In genomic region chr9:5578698-5579085, GRCh38 we compare ENCODE assay signal across 22 cellular contexts. TPM values are rescaled to one million over a fixed set of nuclear protein-coding genes. Genes with fewer than 3 reads are reported as not detected.
DNase-seq lines count a peak whose midpoint lies in the region; ATAC-seq and TF ChIP-seq lines count a peak whose summit lies in the region.
"Had no signal": no experiment of that assay in that cellular context is flagged by ENCODE, and none has a peak within 500 bp of the region (broad histone marks: within the 10 kb centered on the region; RNA-seq: fewer than 3 reads in every experiment).

No MANE protein-coding gene starts in this region.

- in situ Hi-C loops in KBM-7 (cut with MboI; ENCODE audit: low pct_unique_long_range_greater_than_20kb, low sequenced_read_pairs) = loop anchor here (25.0 kb wide), 2 partner anchors 391 to 816 kb away; partner anchors contain the start of gene INSL6

- TF ChIP-seq CTCF in left ventricle myocardium inferior (IDR thresholded peaks at IDR 0.05; ENCODE audit: borderline replicate concordance) = no peak

- ATAC-seq in left ventricle myocardium superior = peak; percentile 42
- no peak for ATAC-seq in stimulated activated naive B cell treated with anti-CD40 and anti-IgM and Interleukin-4, amounts not matched to agents 10 μg/mL and 1 μg/mL and 100 μg/mL, for 72 hours (replicated peaks)
- no peak for ATAC-seq in HG03280 (IDR thresholded peaks at IDR 0.05; ENCODE audit: unreplicated experiment)
- ATAC-seq: activated CD4-positive, CD25-positive, alpha-beta regulatory T cell treated with anti-CD3 and anti-CD28 coated beads, Interleukin-2, amount 50 U/mL, for 24 hours; gastrocnemius medialis; pancreas; right lobe of liver had no signal

- H3K4me1 ChIP-seq in left ventricle myocardium inferior = peaks cover 19% of the 10 kb centered on the region
- H3K4me1 ChIP-seq: pancreas, right lobe of liver had no signal

- no peaks in the 10 kb centered on the region for H3K9me3 ChIP-seq in left ventricle myocardium inferior (replicated peaks)
- H3K9me3 ChIP-seq: gastrocnemius medialis, pancreas, right lobe of liver had no signal

- no peaks in the 10 kb centered on the region for H3K36me3 ChIP-seq in left ventricle myocardium inferior
- H3K36me3 ChIP-seq: gastrocnemius medialis, pancreas, right lobe of liver had no signal

- H3K36me3 Mint-ChIP-seq in stimulated activated naive B cell treated with anti-CD40 and anti-IgM and Interleukin-4, amounts not matched to agents 10 μg/mL and 1 μg/mL and 100 μg/mL, for 72 hours = peaks cover 9 to 19% of the 10 kb centered on the region in 2 donors
- H3K36me3 Mint-ChIP-seq: stimulated activated effector memory CD8-positive, alpha-beta T cell treated with anti-CD3 and anti-CD28 coated beads, Interleukin-12 subunit alpha, Interleukin-12 subunit beta, amount 100 ng/mL, for 72 hours had no signal

- DNase-seq in left ventricle myocardium superior (no peak), left ventricle myocardium inferior (no peak), KBM-7 (peak; percentile 22), dermis blood vessel endothelial cell (peak; percentile 72), T1000 (lab: John Stamatoyannopoulos, UW) (no peak), LoVo (ENCODE audit: low spot score) (no peak)
- no peak for DNase-seq in stimulated activated naive B cell treated with anti-CD40 and anti-IgM and Interleukin-4, amounts not matched to agents 10 μg/mL and 1 μg/mL and 100 μg/mL, for 72 hours
- DNase-seq: activated effector memory CD4-positive, alpha-beta T cell treated with Interleukin-2 at 50 U/mL for 16 hours; CD8-positive, alpha-beta memory T cell; DMS79 treated with DMSO at 0.1 percent for 48 hours; gastrocnemius medialis; kidney glomerular epithelial cell; NCI-H1105 treated with DMSO at 0.1 percent for 48 hours; NCI-H2081 treated with DMSO at 0.1 percent for 48 hours; NCI-H446 treated with DMSO at 0.1 percent for 48 hours; NK-92 treated with Interleukin-12 subunit alpha and Interleukin-12 subunit beta, amount 100 ng/mL, for 24 hours; pancreas; right lobe of liver had no signal

- intact Hi-C loops in left ventricle myocardium superior (cut with micrococcal nuclease) = no loop called here
- intact Hi-C loops in left ventricle myocardium inferior (cut with micrococcal nuclease) = no loop called here

- H3K4me3 ChIP-seq in left ventricle myocardium inferior = no peak overlapping the region
- H3K4me3 ChIP-seq: gastrocnemius medialis, pancreas, right lobe of liver had no signal

- H3K4me1 Mint-ChIP-seq in stimulated activated naive B cell treated with anti-CD40 and anti-IgM and Interleukin-4, amounts not matched to agents 10 μg/mL and 1 μg/mL and 100 μg/mL, for 72 hours = peaks cover 29 to 64% of the 10 kb centered on the region in 2 donors
- H3K4me1 Mint-ChIP-seq: nephron had no signal

- peak overlapping the region; percentile 72 for H3K27ac Mint-ChIP-seq in stimulated activated naive B cell treated with anti-CD40 and anti-IgM and Interleukin-4, amounts not matched to agents 10 μg/mL and 1 μg/mL and 100 μg/mL, for 72 hours
- H3K27ac Mint-ChIP-seq: nephron; stimulated activated effector memory CD8-positive, alpha-beta T cell treated with anti-CD3 and anti-CD28 coated beads, Interleukin-12 subunit alpha, Interleukin-12 subunit beta, amount 100 ng/mL, for 72 hours had no signal

- H3K27me3 ChIP-seq in left ventricle myocardium inferior (ENCODE audit: low read depth) = no peaks in the 10 kb centered on the region
- H3K27me3 ChIP-seq: gastrocnemius medialis, pancreas, right lobe of liver had no signal

- H3K27ac ChIP-seq in left ventricle myocardium inferior (replicated peaks) = no peak overlapping the region
- H3K27ac ChIP-seq: pancreas, right lobe of liver had no signal

- H3K4me3 Mint-ChIP-seq in stimulated activated naive B cell treated with anti-CD40 and anti-IgM and Interleukin-4, amounts not matched to agents 10 μg/mL and 1 μg/mL and 100 μg/mL, for 72 hours = no peak overlapping the region
- H3K4me3 Mint-ChIP-seq: CD8-positive, alpha-beta memory T cell; nephron; stimulated activated effector memory CD8-positive, alpha-beta T cell treated with anti-CD3 and anti-CD28 coated beads, Interleukin-12 subunit alpha, Interleukin-12 subunit beta, amount 100 ng/mL, for 72 hours had no signal

- peaks cover 3 to 9% of the 10 kb centered on the region in 2 donors for H3K9me3 Mint-ChIP-seq in stimulated activated naive B cell treated with anti-CD40 and anti-IgM and Interleukin-4, amounts not matched to agents 10 μg/mL and 1 μg/mL and 100 μg/mL, for 72 hours
- H3K9me3 Mint-ChIP-seq: nephron; stimulated activated effector memory CD8-positive, alpha-beta T cell treated with anti-CD3 and anti-CD28 coated beads, Interleukin-12 subunit alpha, Interleukin-12 subunit beta, amount 100 ng/mL, for 72 hours had no signal

- H3K27me3 Mint-ChIP-seq in stimulated activated naive B cell treated with anti-CD40 and anti-IgM and Interleukin-4, amounts not matched to agents 10 μg/mL and 1 μg/mL and 100 μg/mL, for 72 hours = no peaks in the 10 kb centered on the region

RNA-seq across cellular contexts. Expression of gene RIC1, which starts 50.2 kb away (rescaled TPM):
- total RNA-seq in left ventricle myocardium superior = 8.7 TPM
- 7.1 TPM for total RNA-seq in left ventricle myocardium inferior
- 34.2 and 35.8 TPM in 2 replicates for total RNA-seq in dermis blood vessel endothelial cell

Comparison
In these comparisons a context has a peak if more than half of its experiments do, and no peak if none do; other contexts are left out.
1. DNase-seq: peak in KBM-7 (single experiment) and dermis blood vessel endothelial cell (single experiment); none in left ventricle myocardium superior (single experiment), left ventricle myocardium inferior (single experiment), stimulated activated naive B cell treated with anti-CD40 and anti-IgM and Interleukin-4, amounts not matched to agents 10 μg/mL and 1 μg/mL and 100 μg/mL, for 72 hours (single experiment), T1000 (single experiment) and LoVo (single experiment).